8 cellular contexts compared by ENCODE assay signal in genomic region chr7:84194484-84195260, GRCh38. TPM values are rescaled to one million over a fixed set of nuclear protein-coding genes. Genes with fewer than 3 reads are reported as not detected.
A peak's percentile ranks its signal among the peaks of the same experiment; 100 is the strongest.
DNase-seq lines count a peak whose midpoint lies in the region; ATAC-seq and TF ChIP-seq lines count a peak whose summit lies in the region.

SEMA3A (minus strand) TSS chr7:84194789; CDS start chr7:84194586, 203 bp downstream.

- no peaks in the 10 kb centered on the region for H3K79me2 ChIP-seq in Karpas-422 (ENCODE audit: low read length)

- no peaks in the 10 kb centered on the region for H3K79me1 ChIP-seq in neuronal stem cell (ENCODE audit: low read depth, low read length)

- ATAC-seq in GM21390 (IDR thresholded peaks at IDR 0.05; ENCODE audit: unreplicated experiment) = no peak

- H3K9me3 ChIP-seq in A673 (ENCODE audit: low read depth, low read length, poor library complexity, severe bottlenecking) = no peaks in the 10 kb centered on the region
- H3K9me3 ChIP-seq in neuronal stem cell (replicated peaks in 1 of 2; ENCODE audit: control insufficient read depth in 2 of 2, insufficient read depth in 1 of 2, low read depth in 1 of 2, low read length in 2 of 2) = no peaks in the 10 kb centered on the region
- peaks cover 14% of the 10 kb centered on the region; the same call in 1 of the 2 replicates for H3K9me3 ChIP-seq in Karpas-422 (ENCODE audit: low read length)

- intact Hi-C loops in A673 (cut with micrococcal nuclease; ENCODE audit: unreplicated experiment) = loop anchor here (5.0 to 10.0 kb wide), 2 partner anchors 260 to 823 kb away; no protein-coding TSS in a partner anchor
- intact Hi-C loops in activated T-helper 2 cell treated with anti-CD3 and anti-CD28 coated beads, Interferon-gamma antibody, Interleukin-2, Interleukin-4, amounts not matched to agents 10 μg/mL and 5 μg/mL and 100 μg/mL, durations not matched to agents 14 hours and 24 hours and 36 hours (cut with micrococcal nuclease) = no loop called here

- no peak within 1 kb of the TSS for H2BK120ac ChIP-seq in neuronal stem cell (ENCODE audit: low read depth, low read length)

- in situ Hi-C loops in GM13977 (cut with MboI; ENCODE audit: low pct_unique_long_range_greater_than_20kb, low sequenced_read_pairs, unreplicated experiment) = no loop called here

- no peaks in the 10 kb centered on the region for H3K36me3 Mint-ChIP-seq in activated T-helper 2 cell treated with anti-CD3 and anti-CD28 coated beads, Interferon-gamma antibody, Interleukin-2, Interleukin-4, amounts not matched to agents 10 μg/mL and 5 μg/mL and 100 μg/mL, durations not matched to agents 14 hours and 24 hours and 36 hours (ENCODE audit: low read depth)

- no CpG with 5 or more reads among the region's 15 CpGs for WGBS in neuronal stem cell (ENCODE audit: extremely low coverage in 2 of 2, insufficient read length in 2 of 2, insufficient replicate concordance in 1 of 2), 2 donors

- POLR2A ChIA-PET in A673 (lab: Charles Lee; ENCODE audit: low non-redundant PET) = interaction anchor here (0.6 to 0.7 kb wide), 3 partner anchors 32 to 359 kb away, joined by 4 to 11 read pairs (median 5); no protein-coding TSS in a partner anchor

- H3K23ac ChIP-seq in neuronal stem cell (ENCODE audit: low read depth, low read length, poor library complexity) = no peak within 1 kb of the TSS

- H3K9me3 Mint-ChIP-seq in activated T-helper 2 cell treated with anti-CD3 and anti-CD28 coated beads, Interferon-gamma antibody, Interleukin-2, Interleukin-4, amounts not matched to agents 10 μg/mL and 5 μg/mL and 100 μg/mL, durations not matched to agents 14 hours and 24 hours and 36 hours = no peaks in the 10 kb centered on the region

- TF ChIP-seq CTCF in A673 (conservative IDR thresholded peaks at IDR 0.05; ENCODE audit: low read depth, low read length) = no peak
- TF ChIP-seq CTCF in GM13977 (IDR thresholded peaks at IDR 0.05; ENCODE audit: extremely low read depth, insufficient read depth, missing control alignments) = no peak

- no peaks in the 10 kb centered on the region for H3K27me3 ChIP-seq in A673 (replicated peaks; ENCODE audit: insufficient read depth, low read depth, low read length, poor library complexity)
- no peaks in the 10 kb centered on the region for H3K27me3 ChIP-seq in neuronal stem cell (ENCODE audit: control insufficient read depth in 3 of 3, insufficient read depth in 3 of 3, low read depth in 1 of 3, low read length in 3 of 3)
- H3K27me3 ChIP-seq in Karpas-422 (ENCODE audit: low read length) = no peaks in the 10 kb centered on the region

- peak within 1 kb of the TSS; percentile 89 for H3K4me3 Mint-ChIP-seq in activated T-helper 2 cell treated with anti-CD3 and anti-CD28 coated beads, Interferon-gamma antibody, Interleukin-2, Interleukin-4, amounts not matched to agents 10 μg/mL and 5 μg/mL and 100 μg/mL, durations not matched to agents 14 hours and 24 hours and 36 hours (ENCODE audit: low read depth)

- no peaks in the 10 kb centered on the region for H3K9me2 ChIP-seq in Karpas-422 (replicated peaks; ENCODE audit: insufficient read depth, low read length)

- CTCF ChIA-PET in A673 (lab: Charles Lee) = interaction anchor here (0.7 kb wide), 2 partner anchors 264 to 485 kb away, joined by 3 to 8 read pairs; no protein-coding TSS in a partner anchor

- H2AFZ ChIP-seq in neuronal stem cell (ENCODE audit: low read length) = peak within 1 kb of the TSS; percentile 84
- no peak within 1 kb of the TSS for H2AFZ ChIP-seq in Karpas-422 (ENCODE audit: low read length)

- H3K27me3 Mint-ChIP-seq in activated T-helper 2 cell treated with anti-CD3 and anti-CD28 coated beads, Interferon-gamma antibody, Interleukin-2, Interleukin-4, amounts not matched to agents 10 μg/mL and 5 μg/mL and 100 μg/mL, durations not matched to agents 14 hours and 24 hours and 36 hours (ENCODE audit: low read depth) = peaks cover 17% of the 10 kb centered on the region

- H3K27ac ChIP-seq in A673 (ENCODE audit: low read depth, low read length, poor library complexity, severe bottlenecking) = peak within 1 kb of the TSS; percentile 59
- peak within 1 kb of the TSS; percentile 89 for H3K27ac ChIP-seq in neuronal stem cell (replicated peaks; ENCODE audit: low read length)
- H3K27ac ChIP-seq in Karpas-422 (ENCODE audit: low read length) = no peak within 1 kb of the TSS

- H3K4ac ChIP-seq in neuronal stem cell (ENCODE audit: low read length) = no peak within 1 kb of the TSS

- H4K20me1 ChIP-seq in Karpas-422 (ENCODE audit: insufficient read depth, low read depth, low read length) = no peaks in the 10 kb centered on the region

- peak within 1 kb of the TSS; percentile 17 for H3K27ac Mint-ChIP-seq in activated T-helper 2 cell treated with anti-CD3 and anti-CD28 coated beads, Interferon-gamma antibody, Interleukin-2, Interleukin-4, amounts not matched to agents 10 μg/mL and 5 μg/mL and 100 μg/mL, durations not matched to agents 14 hours and 24 hours and 36 hours

- DNase-seq in A673 (ENCODE audit: low spot score) (peak; percentile 81), GM13977 (ENCODE audit: low spot score) (peak; percentile 17), NCI-H524 treated with DMSO at 0.1 percent for 48 hours (lab: John Stamatoyannopoulos, UW) (peak; percentile 68), globus pallidus (ENCODE audit: low spot score) (peak; percentile 53), neuronal stem cell (ENCODE audit: low spot score) (peak; percentile 80), Karpas-422 (no peak)
- peak; percentile 14 for DNase-seq in activated T-helper 2 cell treated with anti-CD3 and anti-CD28 coated beads, Interferon-gamma antibody, Interleukin-2, Interleukin-4, amounts not matched to agents 10 μg/mL and 5 μg/mL and 100 μg/mL, durations not matched to agents 14 hours and 24 hours and 36 hours (ENCODE audit: low spot score)

- no peak within 1 kb of the TSS for H3K14ac ChIP-seq in neuronal stem cell (ENCODE audit: low read length)

- H2BK5ac ChIP-seq in neuronal stem cell (ENCODE audit: low read length) = no peak within 1 kb of the TSS

- H3K4me3 ChIP-seq in A673 (ENCODE audit: low read depth, low read length, poor library complexity, severe bottlenecking) = peak within 1 kb of the TSS; percentile 56
- peak within 1 kb of the TSS; percentile 57 to 84 for H3K4me3 ChIP-seq in neuronal stem cell (ENCODE audit: low read length in 2 of 2)
- no peak within 1 kb of the TSS for H3K4me3 ChIP-seq in Karpas-422 (ENCODE audit: low read length)

- H3K4me1 ChIP-seq in A673 (ENCODE audit: insufficient read depth, low read length, poor library complexity, severe bottlenecking) (peaks cover 23% of the 10 kb centered on the region), neuronal stem cell (ENCODE audit: control insufficient read depth in 2 of 2, insufficient read depth in 1 of 2, low read depth in 1 of 2, low read length in 2 of 2) (peaks cover 2 to 11% of the 10 kb centered on the region in 2 donors), Karpas-422 (ENCODE audit: low read length) (no peaks in the 10 kb centered on the region)

- H3K4me1 Mint-ChIP-seq in activated T-helper 2 cell treated with anti-CD3 and anti-CD28 coated beads, Interferon-gamma antibody, Interleukin-2, Interleukin-4, amounts not matched to agents 10 μg/mL and 5 μg/mL and 100 μg/mL, durations not matched to agents 14 hours and 24 hours and 36 hours (ENCODE audit: low read depth) = peaks cover 25% of the 10 kb centered on the region

- no peak within 1 kb of the TSS for H4K91ac ChIP-seq in neuronal stem cell (ENCODE audit: low read depth, low read length, poor library complexity)

- H3K9ac ChIP-seq in neuronal stem cell (ENCODE audit: low read depth, low read length, poor library complexity) (no peak within 1 kb of the TSS), Karpas-422 (ENCODE audit: low read length) (no peak within 1 kb of the TSS)

- H2BK12ac ChIP-seq in neuronal stem cell (ENCODE audit: low read length) = no peak within 1 kb of the TSS

- no peak within 1 kb of the TSS for H4K8ac ChIP-seq in neuronal stem cell (ENCODE audit: low read depth, low read length)

- no peak within 1 kb of the TSS for H2BK15ac ChIP-seq in neuronal stem cell (ENCODE audit: low read length)

- peak within 1 kb of the TSS; percentile 74 for H3K18ac ChIP-seq in neuronal stem cell (ENCODE audit: low read length)

- no peak within 1 kb of the TSS for H2AK5ac ChIP-seq in neuronal stem cell (ENCODE audit: low read depth, low read length)

- TSS peak; percentile 77 for BruUV-seq in A673 (replicated peaks; lab: Mats Ljungman, UMichigan)

- no peaks in the 10 kb centered on the region for H3K36me3 ChIP-seq in A673 (ENCODE audit: insufficient read depth, low read length, poor library complexity, severe bottlenecking)
- no peaks in the 10 kb centered on the region for H3K36me3 ChIP-seq in neuronal stem cell (replicated peaks in 1 of 2; ENCODE audit: control insufficient read depth in 2 of 2, insufficient read depth in 2 of 2, low read length in 2 of 2)
- H3K36me3 ChIP-seq in Karpas-422 (ENCODE audit: insufficient read depth, low read length) = no peaks in the 10 kb centered on the region

- H3K4me2 ChIP-seq in neuronal stem cell (ENCODE audit: insufficient read depth, low read length, poor library complexity, severe bottlenecking) (peak within 1 kb of the TSS; percentile 66), Karpas-422 (ENCODE audit: low read depth, low read length, poor library complexity, severe bottlenecking) (no peak within 1 kb of the TSS)

RNA-seq across cellular contexts. Expression of gene SEMA3A, which starts in this region (rescaled TPM):
- total RNA-seq in A673 (2021) = 22.8 and 26.9 TPM in 2 replicates
- total RNA-seq in activated T-helper 2 cell treated with anti-CD3 and anti-CD28 coated beads, Interferon-gamma antibody, Interleukin-2, Interleukin-4, amounts not matched to agents 10 μg/mL and 5 μg/mL and 100 μg/mL, durations not matched to agents 14 hours and 24 hours and 36 hours = 0.25 TPM in 2 replicates
- polyA plus RNA-seq in neuronal stem cell (2013, experiment 1 of 2) = 20.7 TPM
- polyA plus RNA-seq in neuronal stem cell (2013, experiment 2 of 2) = 21.0 TPM
- not detected in 2 replicates for total RNA-seq in Karpas-422 (2014; rRNA removed; shearing (Covaris generic); ENCODE audit: low replicate concordance)

Comparison
In these comparisons a context has a peak if more than half of its experiments do, and no peak if none do; other contexts are left out.
1. RNA of gene SEMA3A (total RNA-seq): 22.8 to 26.9 TPM in A673; 0.25 TPM in activated T-helper 2 cell treated with anti-CD3 and anti-CD28 coated beads, Interferon-gamma antibody, Interleukin-2, Interleukin-4, amounts not matched to agents 10 μg/mL and 5 μg/mL and 100 μg/mL, durations not matched to agents 14 hours and 24 hours and 36 hours and not detected in Karpas-422; every median in the first group is over 10 times any median in the second.
2. Peak in DNase-seq in activated T-helper 2 cell treated with anti-CD3 and anti-CD28 coated beads, Interferon-gamma antibody, Interleukin-2, Interleukin-4, amounts not matched to agents 10 μg/mL and 5 μg/mL and 100 μg/mL, durations not matched to agents 14 hours and 24 hours and 36 hours; RNA of the gene not detected or under 1 TPM.